In the genomic region with DNA sequence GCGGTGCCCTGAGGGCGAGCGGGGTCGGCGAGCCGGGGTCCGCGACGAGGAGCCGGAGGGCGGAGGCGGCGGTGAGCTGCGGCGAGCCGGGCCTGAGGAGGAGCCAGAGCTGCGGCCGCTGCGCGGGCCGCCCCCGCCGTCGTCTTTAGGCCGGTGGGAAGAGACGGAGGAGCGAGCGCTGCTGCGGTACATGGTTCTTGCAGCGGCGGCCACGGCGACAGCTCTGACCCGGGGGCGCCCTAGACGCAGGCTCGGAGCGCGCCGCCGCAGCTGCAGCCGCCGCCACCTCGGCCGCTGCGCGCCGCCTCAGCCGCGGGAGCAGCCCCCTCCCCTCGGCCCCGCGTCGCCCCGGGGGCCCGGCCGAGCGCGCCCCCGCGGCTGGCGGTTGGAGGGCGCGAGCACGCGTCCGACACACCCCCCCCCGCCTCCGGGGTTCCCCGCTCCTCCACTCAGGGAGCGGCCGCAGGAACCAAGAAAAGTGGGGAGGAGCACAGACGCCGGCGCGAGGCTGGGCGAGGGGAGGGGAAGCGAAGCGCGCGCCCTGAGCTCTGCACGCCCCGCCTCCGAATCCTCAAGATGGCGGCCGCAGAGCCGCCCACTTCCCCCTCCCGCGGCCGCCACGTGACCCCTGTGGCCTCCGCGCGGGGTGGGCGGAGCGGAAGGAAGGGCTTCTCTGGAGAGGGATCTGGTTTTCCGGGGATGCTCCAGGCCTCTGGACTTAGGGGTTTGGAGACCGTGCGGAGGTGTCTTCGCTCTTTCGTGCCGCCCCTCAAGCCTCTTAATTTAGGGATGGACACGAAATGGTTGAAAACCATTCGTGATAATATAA, we compare ENCODE assay signal across 8 cellular contexts. TPM values are rescaled to one million over a fixed set of nuclear protein-coding genes. Genes with fewer than 3 reads are reported as not detected.
A peak's percentile ranks its signal among the peaks of the same experiment; 100 is the strongest.
DNase-seq lines count a peak whose midpoint lies in the region; ATAC-seq and TF ChIP-seq lines count a peak whose summit lies in the region.

A gene with protein sequence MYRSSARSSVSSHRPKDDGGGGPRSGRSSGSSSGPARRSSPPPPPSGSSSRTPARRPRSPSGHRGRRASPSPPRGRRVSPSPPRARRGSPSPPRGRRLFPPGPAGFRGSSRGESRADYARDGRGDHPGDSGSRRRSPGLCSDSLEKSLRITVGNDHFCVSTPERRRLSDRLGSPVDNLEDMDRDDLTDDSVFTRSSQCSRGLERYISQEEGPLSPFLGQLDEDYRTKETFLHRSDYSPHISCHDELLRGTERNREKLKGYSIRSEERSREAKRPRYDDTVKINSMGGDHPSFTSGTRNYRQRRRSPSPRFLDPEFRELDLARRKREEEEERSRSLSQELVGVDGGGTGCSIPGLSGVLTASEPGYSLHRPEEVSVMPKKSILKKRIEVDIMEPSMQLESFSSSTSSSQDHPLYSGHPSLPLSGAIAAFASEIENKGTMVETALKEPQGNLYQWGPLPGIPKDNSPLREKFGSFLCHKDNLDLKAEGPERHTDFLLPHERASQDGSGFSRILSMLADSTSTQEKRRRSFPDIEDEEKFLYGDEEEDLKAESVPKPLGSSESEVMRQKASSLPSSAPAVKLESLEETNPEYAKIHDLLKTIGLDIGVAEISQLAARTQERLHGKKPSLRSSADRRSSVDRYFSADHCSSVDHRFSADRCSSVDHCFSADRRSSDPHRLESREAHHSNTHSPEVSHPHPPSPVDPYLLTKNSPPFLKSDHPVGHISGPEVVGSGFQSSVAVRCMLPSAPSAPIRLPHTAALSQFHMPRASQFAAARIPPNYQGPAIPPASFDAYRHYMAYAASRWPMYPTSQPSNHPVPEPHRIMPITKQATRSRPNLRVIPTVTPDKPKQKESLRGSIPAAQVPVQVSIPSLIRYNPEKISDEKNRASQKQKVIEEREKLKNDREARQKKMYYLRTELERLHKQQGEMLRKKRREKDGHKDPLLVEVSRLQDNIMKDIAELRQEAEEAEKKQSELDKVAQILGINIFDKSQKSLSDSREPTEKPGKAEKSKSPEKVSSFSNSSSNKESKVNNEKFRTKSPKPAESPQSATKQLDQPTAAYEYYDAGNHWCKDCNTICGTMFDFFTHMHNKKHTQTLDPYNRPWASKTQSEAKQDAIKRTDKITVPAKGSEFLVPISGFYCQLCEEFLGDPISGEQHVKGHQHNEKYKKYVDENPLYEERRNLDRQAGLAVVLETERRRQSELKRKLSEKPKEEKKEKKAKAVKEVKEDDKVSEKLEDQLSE (N-terminal part only) (minus strand): TSS at position 474 of the 829 bp plus-strand sequence. CDS start 282 bp downstream, at position 192.

- peaks cover 5% of the 10 kb centered on the region for H3K36me3 ChIP-seq in suprapubic skin

- H3K27me3 ChIP-seq in suprapubic skin = no peaks in the 10 kb centered on the region

- H3K4me1 ChIP-seq in suprapubic skin = peaks cover 51% of the 10 kb centered on the region

- peak within 1 kb of the TSS; percentile 72 for H3K27ac ChIP-seq in suprapubic skin

- DNase-seq in NCI-H1105 (lab: John Stamatoyannopoulos, UW) (peak; percentile 99), SKM-1 (lab: John Stamatoyannopoulos, UW; ENCODE audit: unreplicated experiment) (peak; percentile 98), glomerular endothelial cell (ENCODE audit: extremely low read depth, low read depth, low spot score) (peak; percentile 47), occipital lobe (lab: John Stamatoyannopoulos, UW) (peak; percentile 95), suprapubic skin (ENCODE audit: low spot score in 2 of 2) (peak; percentile 96 to 97)

- peaks cover 58% of the 10 kb centered on the region for H3K4me1 Mint-ChIP-seq in activated naive CD4-positive, alpha-beta T cell treated with anti-CD3 and anti-CD28 coated beads, Interleukin-2, amount 50 U/mL, for 24 hours

- no peak for TF ChIP-seq EP300 in suprapubic skin (IDR thresholded peaks at IDR 0.05)

- peak; percentile 86 for ATAC-seq in HG02623 (IDR thresholded peaks at IDR 0.05; ENCODE audit: unreplicated experiment)

- H3K9me3 ChIP-seq in suprapubic skin = no peaks in the 10 kb centered on the region

- H3K27ac Mint-ChIP-seq in activated naive CD4-positive, alpha-beta T cell treated with anti-CD3 and anti-CD28 coated beads, Interleukin-2, amount 50 U/mL, for 24 hours = peak within 1 kb of the TSS; percentile 93

- 0% methylated on average over 9 of the region's 104 CpGs for WGBS in suprapubic skin

- H3K9me3 Mint-ChIP-seq in activated naive CD4-positive, alpha-beta T cell treated with anti-CD3 and anti-CD28 coated beads, Interleukin-2, amount 50 U/mL, for 24 hours = no peaks in the 10 kb centered on the region

- H3K4me3 Mint-ChIP-seq in activated naive CD4-positive, alpha-beta T cell treated with anti-CD3 and anti-CD28 coated beads, Interleukin-2, amount 50 U/mL, for 24 hours = peak within 1 kb of the TSS; percentile 89

- TF ChIP-seq POLR2A in suprapubic skin (IDR thresholded peaks at IDR 0.05) = no peak

- TF ChIP-seq CTCF in suprapubic skin (IDR thresholded peaks at IDR 0.05) = no peak

- peaks cover 4% of the 10 kb centered on the region for H3K36me3 Mint-ChIP-seq in activated naive CD4-positive, alpha-beta T cell treated with anti-CD3 and anti-CD28 coated beads, Interleukin-2, amount 50 U/mL, for 24 hours

- H3K4me3 ChIP-seq in GM08714 (ENCODE audit: low read length) = peak within 1 kb of the TSS; percentile 92
- peak within 1 kb of the TSS; percentile 90 for H3K4me3 ChIP-seq in suprapubic skin

- H3K27me3 Mint-ChIP-seq in activated naive CD4-positive, alpha-beta T cell treated with anti-CD3 and anti-CD28 coated beads, Interleukin-2, amount 50 U/mL, for 24 hours = no peaks in the 10 kb centered on the region

RNA-seq across cellular contexts. Expression of the gene that starts here (rescaled TPM):
- total RNA-seq in glomerular endothelial cell (10.2 and 16.0 TPM in 2 replicates), occipital lobe (12.9 TPM), suprapubic skin (10 to 100 TPM; 20.9 to 35.5 (median 24.8) TPM)

Comparison
In these comparisons a context has a peak if more than half of its experiments do, and no peak if none do; other contexts are left out.
1. Peak in every context shown above with its lines: DNase-seq, ATAC-seq, H3K4me3 ChIP-seq and H3K27ac ChIP-seq.
2. DNase-seq: peak in every context shown above with its lines; median percentile 99 in NCI-H1105; 98 in SKM-1; 96 in suprapubic skin; 95 in occipital lobe; 47 in glomerular endothelial cell.